17 cellular contexts compared by ENCODE assay signal in genomic region chr9:38282756-38283155, GRCh38.
DNase-seq lines count a peak whose midpoint lies in the region; TF ChIP-seq lines count a peak whose summit lies in the region.
"Had no signal": no experiment of that assay in that cellular context is flagged by ENCODE, and none has a peak within 500 bp of the region (broad histone marks: within the 10 kb centered on the region; RNA-seq: fewer than 3 reads in every experiment).

No MANE protein-coding gene starts in this region.

- no peak overlapping the region for H3K4me3 ChIP-seq in esophagus muscularis mucosa
- H3K4me3 ChIP-seq: BLaER1, GM23338 had no signal

- WGBS in esophagus muscularis mucosa, result 57% methylated on average over 4 of the region's 4 CpGs

- H3K4me1 Mint-ChIP-seq in osteocyte (ENCODE audit: unreplicated experiment), result no peaks in the 10 kb centered on the region

- H3K27me3 Mint-ChIP-seq in osteocyte (ENCODE audit: unreplicated experiment), result peaks cover 51% of the 10 kb centered on the region
- H3K27me3 Mint-ChIP-seq: CD4-positive, CD25-positive, alpha-beta regulatory T cell had no signal

- peak; percentile 13 for DNase-seq in activated CD8-positive, alpha-beta memory T cell treated with anti-CD3 and anti-CD28 coated beads for 24 hours
- DNase-seq in activated CD8-positive, alpha-beta memory T cell treated with anti-CD3 and anti-CD28 coated beads, Interleukin-2, amount 50 U/mL, for 4 hours, result no peak
- peak; percentile 78 for DNase-seq in esophagus muscularis mucosa (ENCODE audit: extremely low spot score)
- peak; percentile 65 for DNase-seq in osteocyte (ENCODE audit: extremely low spot score, unreplicated experiment)
- DNase-seq in activated naive CD4-positive, alpha-beta T cell (lab: John Stamatoyannopoulos, UW), result no peak
- no peak for DNase-seq in NCI-H510A (lab: John Stamatoyannopoulos, UW)
- DNase-seq: CD4-positive, CD25-positive, alpha-beta regulatory T cell; DMS 273 treated with DMSO at 0.1 percent for 48 hours; DMS79 treated with DMSO at 0.1 percent for 48 hours; GF-D8; H9 had no signal

- no peak for TF ChIP-seq POLR2A in esophagus muscularis mucosa (IDR thresholded peaks at IDR 0.05; ENCODE audit: low read depth)

- no peaks in the 10 kb centered on the region for H3K9me3 Mint-ChIP-seq in osteocyte (ENCODE audit: unreplicated experiment)
- H3K9me3 Mint-ChIP-seq: CD8-positive, alpha-beta T cell; GM23338; H9 had no signal

- H3K27ac Mint-ChIP-seq in osteocyte (ENCODE audit: unreplicated experiment), result no peak overlapping the region
- H3K27ac Mint-ChIP-seq: B cell; CD4-positive, CD25-positive, alpha-beta regulatory T cell; CD8-positive, alpha-beta T cell; GM23338; H9 had no signal

- no peaks in the 10 kb centered on the region for H3K36me3 Mint-ChIP-seq in osteocyte (ENCODE audit: unreplicated experiment)
- H3K36me3 Mint-ChIP-seq: CD4-positive, CD25-positive, alpha-beta regulatory T cell; CD8-positive, alpha-beta T cell had no signal

- no peaks in the 10 kb centered on the region for H3K36me3 ChIP-seq in esophagus muscularis mucosa
- H3K36me3 ChIP-seq: BLaER1 had no signal

- no peaks in the 10 kb centered on the region for H3K9me3 ChIP-seq in esophagus muscularis mucosa
- H3K9me3 ChIP-seq: BLaER1 had no signal

- no peaks in the 10 kb centered on the region for H3K27me3 ChIP-seq in esophagus muscularis mucosa
- H3K27me3 ChIP-seq: BLaER1 had no signal

- intact Hi-C loops in esophagus muscularis mucosa (cut with DNase I), result loop anchor here (10.0 kb wide), 1 partner anchor 88 kb away; no protein-coding TSS in a partner anchor

- TF ChIP-seq CTCF in esophagus muscularis mucosa (IDR thresholded peaks at IDR 0.05), result no peak
- TF ChIP-seq CTCF in osteocyte (IDR thresholded peaks at IDR 0.05), result no peak

- no peak overlapping the region for H3K27ac ChIP-seq in esophagus muscularis mucosa (replicated peaks in 1 of 4)
- H3K27ac ChIP-seq: 22Rv1, BLaER1, C4-2B had no signal

- H3K4me3 Mint-ChIP-seq in osteocyte (ENCODE audit: unreplicated experiment), result no peak overlapping the region
- H3K4me3 Mint-ChIP-seq: B cell; CD4-positive, CD25-positive, alpha-beta regulatory T cell; CD8-positive, alpha-beta T cell; GM23338; H9 had no signal

- H3K4me1 ChIP-seq in esophagus muscularis mucosa, result no peaks in the 10 kb centered on the region
- H3K4me1 ChIP-seq: BLaER1 had no signal

- TF ChIP-seq EP300 in esophagus muscularis mucosa (IDR thresholded peaks at IDR 0.05), result no peak

Comparison
In these comparisons a context has a peak if more than half of its experiments do, and no peak if none do; other contexts are left out.
1. DNase-seq: peak in activated CD8-positive, alpha-beta memory T cell treated with anti-CD3 and anti-CD28 coated beads for 24 hours (single experiment), esophagus muscularis mucosa (single experiment) and osteocyte (single experiment); none in activated CD8-positive, alpha-beta memory T cell treated with anti-CD3 and anti-CD28 coated beads, Interleukin-2, amount 50 U/mL, for 4 hours (single experiment), activated naive CD4-positive, alpha-beta T cell (0 of 4) and NCI-H510A (single experiment).